In genomic region chrX:54090880-54091279, GRCh38 we compare ENCODE assay signal across 8 cellular contexts.
"Had no signal": no experiment of that assay in that cellular context is flagged by ENCODE, and none has a peak within 500 bp of the region (broad histone marks: within the 10 kb centered on the region; RNA-seq: fewer than 3 reads in every experiment).

No MANE protein-coding gene starts in this region.

- H3K36me3 Mint-ChIP-seq: IgD-negative memory B cell had no signal

- H3K9ac ChIP-seq: KMS-11 had no signal

- H3K4me2 ChIP-seq: KMS-11 had no signal

- DNase-seq: IMR-90, KBM-7, KG1 had no signal

- FAIRE-seq: HTR-8/SVneo, K562 had no signal

- H3K4me1 Mint-ChIP-seq: IgD-negative memory B cell had no signal

- H3K4me3 ChIP-seq: K562 had no signal

- ATAC-seq: K562 had no signal

- H3K27me3 Mint-ChIP-seq: IgD-negative memory B cell had no signal

- H3K27ac ChIP-seq: HL-60, KMS-11 had no signal

- H3K27ac Mint-ChIP-seq: IgD-negative memory B cell had no signal
